In the genomic region with DNA sequence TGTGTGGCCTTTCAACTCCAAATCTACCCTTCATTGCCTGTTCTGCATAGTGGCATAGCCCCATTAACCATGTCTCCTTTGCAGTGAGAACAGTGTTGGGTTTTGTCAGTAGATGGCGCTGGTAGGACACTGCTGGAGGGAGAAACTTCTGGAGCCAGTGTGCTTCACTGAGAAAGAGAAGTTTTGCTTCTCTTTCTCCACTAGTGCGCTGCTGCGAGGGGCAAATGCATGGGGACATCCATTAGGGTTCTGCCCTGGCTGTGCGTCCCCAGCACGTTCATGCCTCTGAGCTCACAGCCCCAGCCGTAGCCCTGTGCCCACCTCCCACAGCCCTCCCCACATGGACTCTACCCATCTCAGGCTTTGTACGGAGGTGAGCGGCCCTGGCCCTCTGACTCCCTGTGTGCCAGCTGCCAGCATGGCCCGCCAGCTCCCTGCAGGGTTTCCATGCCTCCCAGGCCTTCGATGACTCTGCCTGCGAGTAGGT, we compare ENCODE assay signal across 1 cellular context.
TF ChIP-seq lines count a peak whose summit lies in the region.

No MANE protein-coding gene starts in this region.

TF ChIP-seq in IMR-90, 13 proteins besides CTCF, POLR2A, EP300 and RAD21:
- TF ChIP-seq MXI1 (IDR thresholded peaks at IDR 0.05; ENCODE audit: borderline replicate concordance, low read depth, low read length), result no peak
- TF ChIP-seq RFX5 (IDR thresholded peaks at IDR 0.05; ENCODE audit: low read depth, low read length), result no peak
- TF ChIP-seq MAFK (IDR thresholded peaks at IDR 0.05; ENCODE audit: low read depth, low read length), result no peak
- peak; percentile 72 for TF ChIP-seq SMC3 (IDR thresholded peaks at IDR 0.05; ENCODE audit: low read depth, low read length)
- TF ChIP-seq CHD1 (IDR thresholded peaks at IDR 0.05; ENCODE audit: low read depth, low read length), result no peak
- no peak for TF ChIP-seq RCOR1 (IDR thresholded peaks at IDR 0.05; ENCODE audit: insufficient replicate concordance, low read length)
